In the genomic region with DNA sequence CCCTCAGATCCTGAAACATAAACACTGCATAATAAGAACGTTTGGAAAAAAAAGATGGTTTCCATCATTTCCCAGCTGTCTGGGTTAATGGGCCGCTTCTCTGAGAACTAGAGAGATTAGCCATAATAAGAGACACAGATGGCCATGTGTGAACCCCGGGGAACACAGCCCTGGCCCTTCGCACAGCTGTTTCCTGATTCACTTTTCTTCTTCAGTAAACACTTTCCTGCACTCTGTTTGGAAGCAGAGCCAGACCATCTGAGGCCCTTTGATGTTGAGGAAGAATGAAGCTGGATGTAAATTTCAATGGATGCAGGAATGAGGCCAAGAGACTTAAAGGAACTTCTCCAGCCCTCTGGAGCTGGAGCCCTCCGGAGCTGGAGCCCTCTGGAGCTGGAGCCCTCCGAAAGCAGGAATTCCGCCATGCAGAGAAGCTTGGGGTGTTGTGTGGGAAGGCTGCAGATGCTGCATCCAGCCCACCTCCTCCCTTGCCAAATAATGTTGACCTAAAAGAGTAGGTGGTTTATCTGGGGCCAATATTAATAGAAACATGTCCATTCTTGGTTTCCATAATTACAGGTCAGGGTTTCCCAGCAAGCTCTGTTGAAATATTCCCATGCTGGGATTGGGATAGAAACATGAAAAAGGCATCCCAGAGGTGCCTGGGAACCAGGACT, we compare ENCODE assay signal across 1 cellular context.
A peak's percentile ranks its signal among the peaks of the same experiment; 100 is the strongest.
TF ChIP-seq lines count a peak whose summit lies in the region.

No MANE protein-coding gene starts in this region.

TF ChIP-seq in SK-N-SH treated with all-trans-retinoic acid at 6 μM for 48 hours, 23 proteins besides CTCF, POLR2A, EP300 and RAD21 (continued from another document):
- TF ChIP-seq, protein P1, sequence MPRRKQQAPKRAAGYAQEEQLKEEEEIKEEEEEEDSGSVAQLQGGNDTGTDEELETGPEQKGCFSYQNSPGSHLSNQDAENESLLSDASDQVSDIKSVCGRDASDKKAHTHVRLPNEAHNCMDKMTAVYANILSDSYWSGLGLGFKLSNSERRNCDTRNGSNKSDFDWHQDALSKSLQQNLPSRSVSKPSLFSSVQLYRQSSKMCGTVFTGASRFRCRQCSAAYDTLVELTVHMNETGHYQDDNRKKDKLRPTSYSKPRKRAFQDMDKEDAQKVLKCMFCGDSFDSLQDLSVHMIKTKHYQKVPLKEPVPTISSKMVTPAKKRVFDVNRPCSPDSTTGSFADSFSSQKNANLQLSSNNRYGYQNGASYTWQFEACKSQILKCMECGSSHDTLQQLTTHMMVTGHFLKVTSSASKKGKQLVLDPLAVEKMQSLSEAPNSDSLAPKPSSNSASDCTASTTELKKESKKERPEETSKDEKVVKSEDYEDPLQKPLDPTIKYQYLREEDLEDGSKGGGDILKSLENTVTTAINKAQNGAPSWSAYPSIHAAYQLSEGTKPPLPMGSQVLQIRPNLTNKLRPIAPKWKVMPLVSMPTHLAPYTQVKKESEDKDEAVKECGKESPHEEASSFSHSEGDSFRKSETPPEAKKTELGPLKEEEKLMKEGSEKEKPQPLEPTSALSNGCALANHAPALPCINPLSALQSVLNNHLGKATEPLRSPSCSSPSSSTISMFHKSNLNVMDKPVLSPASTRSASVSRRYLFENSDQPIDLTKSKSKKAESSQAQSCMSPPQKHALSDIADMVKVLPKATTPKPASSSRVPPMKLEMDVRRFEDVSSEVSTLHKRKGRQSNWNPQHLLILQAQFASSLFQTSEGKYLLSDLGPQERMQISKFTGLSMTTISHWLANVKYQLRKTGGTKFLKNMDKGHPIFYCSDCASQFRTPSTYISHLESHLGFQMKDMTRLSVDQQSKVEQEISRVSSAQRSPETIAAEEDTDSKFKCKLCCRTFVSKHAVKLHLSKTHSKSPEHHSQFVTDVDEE (CRISPR knock-in tag; IDR thresholded peaks at IDR 0.05), result 0 out of 2 replicates have a peak, but pooled peaks have one; percentile 64
- TF ChIP-seq ZNF70 (CRISPR knock-in tag; IDR thresholded peaks at IDR 0.05), result 0 out of 2 replicates have a peak, but pooled peaks have one; percentile 24
- peak; percentile 96 for TF ChIP-seq TCF4 (CRISPR knock-in tag; IDR thresholded peaks at IDR 0.05; ENCODE audit: borderline replicate concordance)
- TF ChIP-seq BACH2 (CRISPR knock-in tag; IDR thresholded peaks at IDR 0.05; ENCODE audit: borderline replicate concordance), result no peak
